Comparison of ENCODE assay signal across 1 cellular context in the genomic region with DNA sequence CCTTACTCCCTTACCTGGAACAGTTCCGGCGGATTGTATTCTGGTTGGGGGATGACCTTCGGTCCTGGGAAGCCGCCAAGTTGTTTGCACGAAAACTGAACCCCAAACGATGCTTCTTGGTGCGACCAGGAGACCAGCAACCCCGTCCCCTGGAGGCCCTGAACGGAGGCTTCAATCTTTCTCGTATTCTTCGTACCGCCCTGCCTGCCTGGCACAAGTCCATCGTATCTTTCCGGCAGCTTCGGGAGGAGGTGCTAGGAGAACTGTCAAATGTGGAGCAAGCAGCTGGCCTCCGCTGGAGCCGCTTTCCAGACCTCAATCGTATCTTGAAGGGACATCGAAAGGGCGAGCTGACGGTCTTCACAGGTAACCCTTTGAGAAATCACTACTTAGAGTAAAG.
TF ChIP-seq lines count a peak whose summit lies in the region.

No MANE protein-coding gene starts in this region.

TF ChIP-seq in IMR-90, 13 proteins besides CTCF, POLR2A, EP300 and RAD21:
- TF ChIP-seq RCOR1 (IDR thresholded peaks at IDR 0.05; ENCODE audit: insufficient replicate concordance, low read length) (no peak), NFE2L2 (IDR thresholded peaks at IDR 0.05; ENCODE audit: low read depth, low read length) (no peak), CHD1 (IDR thresholded peaks at IDR 0.05; ENCODE audit: low read depth, low read length) (no peak), RFX5 (IDR thresholded peaks at IDR 0.05; ENCODE audit: low read depth, low read length) (no peak), FOS (IDR thresholded peaks at IDR 0.05; ENCODE audit: low read depth, low read length) (no peak), USF2 (IDR thresholded peaks at IDR 0.05; ENCODE audit: low read depth, low read length) (no peak), SMC3 (IDR thresholded peaks at IDR 0.05; ENCODE audit: low read depth, low read length) (no peak), CEBPB (IDR thresholded peaks at IDR 0.05; ENCODE audit: low read depth, low read length) (no peak), ELK1 (IDR thresholded peaks at IDR 0.05; ENCODE audit: borderline replicate concordance, low read depth, low read length) (no peak), MAFK (IDR thresholded peaks at IDR 0.05; ENCODE audit: low read depth, low read length) (no peak), MXI1 (IDR thresholded peaks at IDR 0.05; ENCODE audit: borderline replicate concordance, low read depth, low read length) (no peak), MAZ (IDR thresholded peaks at IDR 0.05; ENCODE audit: borderline replicate concordance, low read depth, low read length) (no peak), BHLHE40 (IDR thresholded peaks at IDR 0.05; ENCODE audit: low read depth, low read length) (no peak)
